8 cellular contexts compared by ENCODE assay signal in the genomic region with DNA sequence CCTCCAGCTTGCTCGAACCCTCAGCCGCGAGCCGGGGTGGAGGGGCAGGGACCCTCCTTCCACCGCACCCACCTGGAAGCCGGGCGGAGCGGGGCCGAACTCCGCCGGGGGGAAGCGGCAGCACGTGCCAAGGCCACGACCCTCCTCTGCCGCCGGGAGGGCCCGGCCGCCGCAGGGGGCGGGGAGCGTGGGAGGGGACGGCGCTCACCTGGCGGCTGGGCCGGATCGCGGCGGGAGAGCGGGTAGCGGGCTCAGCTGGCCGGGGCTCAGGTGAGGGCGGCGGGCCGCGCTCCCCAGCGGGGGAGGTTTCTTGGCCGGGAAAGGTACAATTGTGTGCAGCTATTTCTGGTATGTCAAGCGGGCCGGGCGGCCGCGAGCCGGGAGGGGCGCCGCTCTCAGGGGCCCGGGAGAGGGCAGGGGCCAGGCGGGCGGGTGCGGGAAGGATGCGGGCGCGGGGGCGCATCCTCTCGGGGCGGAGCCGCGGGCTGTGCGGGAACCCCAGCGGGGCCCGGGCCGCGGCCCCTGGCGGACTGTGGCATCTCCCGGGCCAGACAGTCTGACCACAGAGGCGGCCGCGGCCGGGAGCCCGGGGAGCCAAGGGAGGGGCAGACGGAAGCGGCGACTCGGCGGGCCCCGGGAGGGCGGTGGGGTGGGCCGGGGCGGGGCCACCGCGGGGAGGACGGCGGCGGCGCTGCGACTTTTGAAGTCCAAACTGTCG. TPM values are rescaled to one million over a fixed set of nuclear protein-coding genes. Genes with fewer than 3 reads are reported as not detected.
A peak's percentile ranks its signal among the peaks of the same experiment; 100 is the strongest.
DNase-seq lines count a peak whose midpoint lies in the region; ATAC-seq, FAIRE-seq and TF ChIP-seq lines count a peak whose summit lies in the region.

A gene (plus strand): TSS at position 710 of the 718 bp plus-strand sequence. CDS start 328 bp downstream, outside the sequence.

- peaks cover 26% of the 10 kb centered on the region for H3K27me3 Mint-ChIP-seq in activated CD8-positive, alpha-beta memory T cell treated with anti-CD3 and anti-CD28 coated beads, Interleukin-2, amount 10 ng/mL, durations not matched to agents 7 days and 5 days

- peak within 1 kb of the TSS; percentile 56 for H3K27ac Mint-ChIP-seq in activated CD8-positive, alpha-beta memory T cell treated with anti-CD3 and anti-CD28 coated beads, Interleukin-2, amount 10 ng/mL, durations not matched to agents 7 days and 5 days

- TF ChIP-seq EP300 in stomach (IDR thresholded peaks at IDR 0.05): no peak

- peak within 1 kb of the TSS in 4 of 5 donors; percentile 54 to 79 (median 58) for H3K27ac ChIP-seq in stomach

- peaks cover 15% of the 10 kb centered on the region for H3K4me1 Mint-ChIP-seq in activated CD8-positive, alpha-beta memory T cell treated with anti-CD3 and anti-CD28 coated beads, Interleukin-2, amount 10 ng/mL, durations not matched to agents 7 days and 5 days

- peak; percentile 71 for ATAC-seq in activated CD8-positive, alpha-beta memory T cell treated with anti-CD3 and anti-CD28 coated beads, Interleukin-2, amount 10 ng/mL, durations not matched to agents 7 days and 5 days

- TF ChIP-seq CTCF in HFF-Myc (IDR thresholded peaks at IDR 0.05; ENCODE audit: low read depth, low read length, missing control alignments): no peak
- no peak for TF ChIP-seq CTCF in epithelial cell of esophagus (IDR thresholded peaks at IDR 0.05; ENCODE audit: insufficient read depth, low read depth, low read length, missing control alignments)
- no peak for TF ChIP-seq CTCF in stomach (IDR thresholded peaks at IDR 0.05)

- peaks cover 3% of the 10 kb centered on the region for H3K4me1 ChIP-seq in mucosa of stomach (ENCODE audit: control insufficient read depth, insufficient read depth, low read length)
- peaks cover 7 to 24% (median 20%) of the 10 kb centered on the region in 4 donors for H3K4me1 ChIP-seq in stomach

- DNase-seq in GM18507 (ENCODE audit: extremely low spot score, insufficient read length, low read depth) (peak; percentile 46), HFF-Myc (ENCODE audit: extremely low read depth, low read depth) (no peak), MV-4-11 (lab: John Stamatoyannopoulos, UW) (peak; percentile 48), epithelial cell of esophagus (ENCODE audit: low read depth) (peak; percentile 23), stomach (peak; percentile 53), midbrain (lab: John Stamatoyannopoulos, UW) (no peak)
- DNase-seq in activated CD8-positive, alpha-beta memory T cell treated with anti-CD3 and anti-CD28 coated beads, Interleukin-2, amount 10 ng/mL, durations not matched to agents 7 days and 5 days: no peak

- no peaks in the 10 kb centered on the region for H3K9me3 Mint-ChIP-seq in activated CD8-positive, alpha-beta memory T cell treated with anti-CD3 and anti-CD28 coated beads, Interleukin-2, amount 10 ng/mL, durations not matched to agents 7 days and 5 days (ENCODE audit: low read depth)

- peak within 1 kb of the TSS; percentile 74 for H3K4me3 Mint-ChIP-seq in activated CD8-positive, alpha-beta memory T cell treated with anti-CD3 and anti-CD28 coated beads, Interleukin-2, amount 10 ng/mL, durations not matched to agents 7 days and 5 days

- H3K9ac ChIP-seq in mucosa of stomach (ENCODE audit: low read length): peak within 1 kb of the TSS; percentile 58

- 1 to 3% (median 1%) methylated on average over 37 to 85 of the region's 86 CpGs for WGBS in stomach, 5 donors

- TF ChIP-seq POLR2A in stomach (IDR thresholded peaks at IDR 0.05): no peak

- CTCF ChIA-PET in activated CD8-positive, alpha-beta memory T cell treated with anti-CD3 and anti-CD28 coated beads, Interleukin-2, amount 10 ng/mL, durations not matched to agents 7 days and 5 days (lab: Charles Lee): interaction anchor here (1.0 kb wide), 1 partner anchor 1249 kb away, joined by 3 read pairs; no protein-coding TSS in a partner anchor

- no peaks in the 10 kb centered on the region for H3K36me3 ChIP-seq in mucosa of stomach (ENCODE audit: control insufficient read depth, insufficient read depth, low read length)
- H3K36me3 ChIP-seq in stomach: no peaks in the 10 kb centered on the region

- no peak for FAIRE-seq in GM18507 (lab: Jason Lieb, UNC)

- no peaks in the 10 kb centered on the region for H3K9me3 ChIP-seq in mucosa of stomach (ENCODE audit: control insufficient read depth, low read length)
- no peaks in the 10 kb centered on the region for H3K9me3 ChIP-seq in stomach

- peak within 1 kb of the TSS; percentile 94 for H3K4me3 ChIP-seq in HFF-Myc (replicated peaks; ENCODE audit: low read depth, low read length)
- peak within 1 kb of the TSS; percentile 60 for H3K4me3 ChIP-seq in epithelial cell of esophagus (ENCODE audit: low read length)
- H3K4me3 ChIP-seq in mucosa of stomach (ENCODE audit: low read length): peak within 1 kb of the TSS; percentile 44
- H3K4me3 ChIP-seq in stomach: peak within 1 kb of the TSS; percentile 58 to 73 (median 67)

- H3K27me3 ChIP-seq in mucosa of stomach (ENCODE audit: control insufficient read depth, insufficient read depth, low read length) (peaks cover 9% of the 10 kb centered on the region), stomach (peaks cover 0 to 24% (median 10%) of the 10 kb centered on the region in 3 donors)

- peaks cover 2% of the 10 kb centered on the region for H3K36me3 Mint-ChIP-seq in activated CD8-positive, alpha-beta memory T cell treated with anti-CD3 and anti-CD28 coated beads, Interleukin-2, amount 10 ng/mL, durations not matched to agents 7 days and 5 days

- intact Hi-C loops in stomach (cut with DNase I; ENCODE audit: low total_unique reads): no loop called here

RNA-seq across cellular contexts. Expression of the gene that starts here (rescaled TPM):
- total RNA-seq in activated CD8-positive, alpha-beta memory T cell treated with anti-CD3 and anti-CD28 coated beads, Interleukin-2, amount 10 ng/mL, durations not matched to agents 7 days and 5 days: 1 to 10 TPM; 4.2 to 9.3 TPM
- total RNA-seq in stomach: 100 to 1,000 TPM in 3 of 5 donors, 10 to 100 TPM in 2; 65.9 to 214 (median 143) TPM
- 10 to 100 TPM; 17.1 to 42.8 (median 23.3) TPM for polyA plus RNA-seq in stomach

Comparison
In these comparisons a context has a peak if more than half of its experiments do, and no peak if none do; other contexts are left out.
1. RNA of the gene that starts here (total RNA-seq): 65.9 to 214 TPM in stomach; 4.2 to 9.3 TPM in activated CD8-positive, alpha-beta memory T cell treated with anti-CD3 and anti-CD28 coated beads, Interleukin-2, amount 10 ng/mL, durations not matched to agents 7 days and 5 days; every median in the first group is over 4 times any median in the second.
2. DNase-seq: peak in GM18507 (single experiment), MV-4-11 (single experiment), epithelial cell of esophagus (single experiment) and stomach (single experiment); none in HFF-Myc (single experiment), activated CD8-positive, alpha-beta memory T cell treated with anti-CD3 and anti-CD28 coated beads, Interleukin-2, amount 10 ng/mL, durations not matched to agents 7 days and 5 days (single experiment) and midbrain (single experiment).
3. H3K4me3 ChIP-seq: peak in every context shown above with its lines; median percentile 94 in HFF-Myc; 67 in stomach; 60 in epithelial cell of esophagus; 44 in mucosa of stomach.